28 cellular contexts compared by ENCODE assay signal in genomic region chr6:149871182-149871581, GRCh38. TPM values are rescaled to one million over a fixed set of nuclear protein-coding genes. Genes with fewer than 3 reads are reported as not detected.
"Had no signal": no experiment of that assay in that cellular context is flagged by ENCODE, and none has a peak within 500 bp of the region (broad histone marks: within the 10 kb centered on the region; RNA-seq: fewer than 3 reads in every experiment).

No MANE protein-coding gene starts in this region.

- FAIRE-seq: urothelium cell line had no signal

- H3K27me3 ChIP-seq: suprapubic skin, testis, thyroid gland, tibial artery, tibial nerve, transverse colon, upper lobe of left lung, upper lobe of right lung, uterus, vagina had no signal

- H3K27ac ChIP-seq: stomach, suprapubic skin, testis, thoracic aorta, thyroid gland, tibial artery, tibial nerve, transverse colon, upper lobe of left lung, upper lobe of right lung, uterus, vagina had no signal

- H3K36me3 ChIP-seq: stomach, suprapubic skin, thoracic aorta, thyroid gland, tibial artery, tibial nerve, transverse colon, upper lobe of left lung, upper lobe of right lung, uterus, vagina had no signal

- DNase-seq: stimulated activated CD4-positive, alpha-beta T cell treated with anti-CD3 and anti-CD28 coated beads, Interleukin-2, amount 100 ng/mL, for 48 hours; stimulated activated CD4-positive, alpha-beta T cell treated with anti-CD3 and anti-CD28 coated beads, Interleukin-4, amount 100 ng/mL, for 1 hour; stimulated activated CD4-positive, alpha-beta T cell treated with anti-CD3 and anti-CD28 coated beads, Interleukin-4, amount 100 ng/mL, for 24 hours; stimulated activated CD4-positive, alpha-beta T cell treated with anti-CD3 and anti-CD28 coated beads, Interleukin-4, amount 100 ng/mL, for 4 hours; stimulated activated CD8-positive, alpha-beta memory T cell treated with anti-CD3 and anti-CD28 coated beads, Interleukin-4, amount 100 ng/mL, for 48 hours; stimulated activated naive B cell treated with anti-CD40 and anti-IgM and Interleukin-4, amounts not matched to agents 10 μg/mL and 1 μg/mL and 100 μg/mL, for 72 hours; stimulated activated naive CD4-positive, alpha-beta T cell; stimulated activated naive CD4-positive, alpha-beta T cell treated with Interleukin-2 at 50 U/mL for 16 hours; stimulated activated naive CD8-positive, alpha-beta T cell treated with anti-CD3 and anti-CD28 coated beads, Interleukin-15, amount 100 ng/mL, for 72 hours; stimulated activated naive CD8-positive, alpha-beta T cell treated with anti-CD3 and anti-CD28 coated beads, Interleukin-15, Interleukin-2, amounts not matched to agents 100 U/mL and 50 U/mL, for 24 hours; stomach; substantia nigra; testis; thyroid gland; tibial artery; transverse colon; trophoblast cell; upper lobe of left lung; upper lobe of right lung; uterus had no signal

- H3K9me3 ChIP-seq: stomach, suprapubic skin, testis, thoracic aorta, thyroid gland, tibial artery, upper lobe of right lung, uterus, vagina had no signal

- H3K4me1 ChIP-seq: stomach, suprapubic skin, testis, thyroid gland, tibial artery, tibial nerve, transverse colon, upper lobe of left lung, upper lobe of right lung, uterus, vagina had no signal

- ATAC-seq: stimulated activated effector memory CD8-positive, alpha-beta T cell treated with anti-CD3 and anti-CD28 coated beads, Interleukin-12 subunit alpha, Interleukin-12 subunit beta, amount 100 ng/mL, for 72 hours; stimulated activated memory B cell treated with anti-CD40 and anti-IgM and Interleukin-4, amounts not matched to agents 10 μg/mL and 1 μg/mL and 100 μg/mL, for 72 hours; stimulated activated naive B cell treated with anti-CD40 and anti-IgM and Interleukin-4, amounts not matched to agents 10 μg/mL and 1 μg/mL and 100 μg/mL, for 72 hours; stimulated activated naive CD8-positive, alpha-beta T cell treated with anti-CD3 and anti-CD28 coated beads, Interleukin-15, amount 100 ng/mL, for 72 hours; stimulated activated naive CD8-positive, alpha-beta T cell treated with anti-CD3 and anti-CD28 coated beads, Interleukin-15, Interleukin-2, amounts not matched to agents 100 U/mL and 50 U/mL, for 24 hours; upper lobe of right lung had no signal

- H3K4me3 ChIP-seq: stomach, suprapubic skin, testis, thoracic aorta, thyroid gland, tibial artery, tibial nerve, transverse colon, upper lobe of left lung, upper lobe of right lung, uterus, vagina had no signal

RNA-seq across cellular contexts. Expression of gene RAET1E, which starts 26.7 kb away (rescaled TPM):
- total RNA-seq: stomach, temporal lobe, thoracic aorta, transverse colon had no signal

RNA-seq across cellular contexts. Expression of gene RAET1G, which starts 51.7 kb away (rescaled TPM):
- total RNA-seq: testis, thoracic aorta, transverse colon had no signal
